In genomic region chr9:90987566-90987965, GRCh38 we compare ENCODE assay signal across 12 cellular contexts.
DNase-seq lines count a peak whose midpoint lies in the region; ATAC-seq and TF ChIP-seq lines count a peak whose summit lies in the region.
"Had no signal": no experiment of that assay in that cellular context is flagged by ENCODE, and none has a peak within 500 bp of the region (broad histone marks: within the 10 kb centered on the region; RNA-seq: fewer than 3 reads in every experiment).

No MANE protein-coding gene starts in this region.

- peaks cover 0 to 2% of the 10 kb centered on the region in 2 donors for H3K36me3 Mint-ChIP-seq in stimulated activated naive B cell treated with anti-CD40 and anti-IgM and Interleukin-4, amounts not matched to agents 10 μg/mL and 1 μg/mL and 100 μg/mL, for 72 hours
- H3K36me3 Mint-ChIP-seq: CD8-positive, alpha-beta memory T cell had no signal

- peaks cover 0 to 6% of the 10 kb centered on the region in 2 donors for H3K27me3 Mint-ChIP-seq in stimulated activated naive B cell treated with anti-CD40 and anti-IgM and Interleukin-4, amounts not matched to agents 10 μg/mL and 1 μg/mL and 100 μg/mL, for 72 hours

- H3K4me3 Mint-ChIP-seq in stimulated activated naive B cell treated with anti-CD40 and anti-IgM and Interleukin-4, amounts not matched to agents 10 μg/mL and 1 μg/mL and 100 μg/mL, for 72 hours: no peak overlapping the region
- H3K4me3 Mint-ChIP-seq: CD8-positive, alpha-beta memory T cell had no signal

- peaks cover 5 to 15% of the 10 kb centered on the region in 2 donors for H3K9me3 Mint-ChIP-seq in stimulated activated naive B cell treated with anti-CD40 and anti-IgM and Interleukin-4, amounts not matched to agents 10 μg/mL and 1 μg/mL and 100 μg/mL, for 72 hours

- TF ChIP-seq CTCF in VCaP (conservative IDR thresholded peaks at IDR 0.05): no peak

- peak overlapping the region; percentile 63 for H3K27ac Mint-ChIP-seq in stimulated activated naive B cell treated with anti-CD40 and anti-IgM and Interleukin-4, amounts not matched to agents 10 μg/mL and 1 μg/mL and 100 μg/mL, for 72 hours

- no peak for ATAC-seq in stimulated activated naive B cell treated with anti-CD40 and anti-IgM and Interleukin-4, amounts not matched to agents 10 μg/mL and 1 μg/mL and 100 μg/mL, for 72 hours (replicated peaks)
- ATAC-seq: HCT116, HepG2 had no signal

- peak overlapping the region; percentile 69 for H3K27ac ChIP-seq in VCaP
- H3K27ac ChIP-seq: BLaER1 had no signal

- peaks cover 7 to 20% of the 10 kb centered on the region in 2 donors for H3K4me1 Mint-ChIP-seq in stimulated activated naive B cell treated with anti-CD40 and anti-IgM and Interleukin-4, amounts not matched to agents 10 μg/mL and 1 μg/mL and 100 μg/mL, for 72 hours
- H3K4me1 Mint-ChIP-seq: CD8-positive, alpha-beta memory T cell had no signal

- DNase-seq in A172 (ENCODE audit: low spot score) (peak; percentile 26), H4 (ENCODE audit: low spot score) (peak; percentile 30), SIG-M5 (lab: John Stamatoyannopoulos, UW) (no peak), AG08396 (ENCODE audit: low spot score) (no peak)
- no peak for DNase-seq in stimulated activated naive B cell treated with anti-CD40 and anti-IgM and Interleukin-4, amounts not matched to agents 10 μg/mL and 1 μg/mL and 100 μg/mL, for 72 hours
- DNase-seq: AML-193; Caco-2; CD8-positive, alpha-beta memory T cell had no signal

Comparison
In these comparisons a context has a peak if more than half of its experiments do, and no peak if none do; other contexts are left out.
1. DNase-seq: peak in A172 (single experiment) and H4 (single experiment); none in stimulated activated naive B cell treated with anti-CD40 and anti-IgM and Interleukin-4, amounts not matched to agents 10 μg/mL and 1 μg/mL and 100 μg/mL, for 72 hours (single experiment), SIG-M5 (single experiment) and AG08396 (single experiment).